Comparison of ENCODE assay signal across 23 cellular contexts in genomic region chr2:162636206-162636728, GRCh38.
DNase-seq lines count a peak whose midpoint lies in the region; ATAC-seq and TF ChIP-seq lines count a peak whose summit lies in the region.
"Had no signal": no experiment of that assay in that cellular context is flagged by ENCODE, and none has a peak within 500 bp of the region (broad histone marks: within the 10 kb centered on the region; RNA-seq: fewer than 3 reads in every experiment).

No MANE protein-coding gene starts in this region.

- DNase-seq in G401 (ENCODE audit: low spot score) (peak; percentile 85), MG63 (peak; percentile 38), left lobe of liver (ENCODE audit: low spot score) (peak; percentile 46), glomerular visceral epithelial cell (ENCODE audit: extremely low spot score) (no peak), GM19238 (ENCODE audit: insufficient read length, low spot score) (no peak), GM10248 (ENCODE audit: extremely low spot score) (no peak)
- no peak for DNase-seq in activated effector memory CD4-positive, alpha-beta T cell treated with Interleukin-2 at 50 U/mL for 16 hours
- DNase-seq: activated CD4-positive, alpha-beta T cell treated with anti-CD3 and anti-CD28 coated beads, Interleukin-2, amount 10 ng/mL, durations not matched to agents 24 days and 14 days; CD8-positive, alpha-beta memory T cell; Kasumi-1; MV-4-11; NCI-H345; NCI-H774; psoas muscle; stimulated activated CD4-positive, alpha-beta T cell treated with anti-CD3 and anti-CD28 coated beads, Interleukin-15, amount 100 ng/mL, for 24 hours; stimulated activated CD4-positive, alpha-beta T cell treated with anti-CD3 and anti-CD28 coated beads, Interleukin-4, amount 100 ng/mL, for 4 hours; T-cell; upper lobe of right lung had no signal

- no peaks in the 10 kb centered on the region for H3K27me3 ChIP-seq in MG63
- H3K27me3 ChIP-seq: cardiac muscle cell, upper lobe of right lung had no signal

- peak overlapping the region in 2 of 5 experiments; percentile 67 to 75 for H3K4me3 Mint-ChIP-seq in brain
- H3K4me3 Mint-ChIP-seq: activated CD4-positive, alpha-beta T cell treated with anti-CD3 and anti-CD28 coated beads, Interleukin-2, amount 10 ng/mL, durations not matched to agents 24 days and 14 days; CD8-positive, alpha-beta memory T cell; T-cell had no signal

- peak overlapping the region in 4 of 5 experiments; percentile 44 to 92 (median 66) for H3K27ac Mint-ChIP-seq in brain
- H3K27ac Mint-ChIP-seq: activated CD4-positive, alpha-beta T cell treated with anti-CD3 and anti-CD28 coated beads, Interleukin-2, amount 10 ng/mL, durations not matched to agents 24 days and 14 days; activated naive CD4-positive, alpha-beta T cell treated with anti-CD3 and anti-CD28 coated beads, Interleukin-2, amount 50 U/mL, for 72 hours; CD8-positive, alpha-beta memory T cell; T-cell had no signal

- in situ Hi-C loops in G401 (cut with HindIII; ENCODE audit: low sequenced_read_pairs) = no loop called here

- no peak overlapping the region for H3K4me3 ChIP-seq in MG63
- H3K4me3 ChIP-seq: cardiac muscle cell, GM12878, psoas muscle, upper lobe of right lung had no signal

- no peaks in the 10 kb centered on the region for H3K36me3 Mint-ChIP-seq in brain
- H3K36me3 Mint-ChIP-seq: activated naive CD4-positive, alpha-beta T cell treated with anti-CD3 and anti-CD28 coated beads, Interleukin-2, amount 50 U/mL, for 72 hours; CD8-positive, alpha-beta memory T cell; T-cell had no signal

- POLR2A ChIA-PET in GM10248 (lab: Yijun Ruan, JAX) = no interaction called here

- peaks cover 0 to 3% (median 0%) of the 10 kb centered on the region in 5 experiments for H3K9me3 Mint-ChIP-seq in brain
- H3K9me3 Mint-ChIP-seq: activated CD4-positive, alpha-beta T cell treated with anti-CD3 and anti-CD28 coated beads, Interleukin-2, amount 10 ng/mL, durations not matched to agents 24 days and 14 days; activated naive CD4-positive, alpha-beta T cell treated with anti-CD3 and anti-CD28 coated beads, Interleukin-2, amount 50 U/mL, for 72 hours had no signal

- peak; percentile 96 for ATAC-seq in left lobe of liver
- ATAC-seq: activated naive CD4-positive, alpha-beta T cell treated with anti-CD3 and anti-CD28 coated beads, Interleukin-2, amount 50 U/mL, for 72 hours; esophagus mucosa; GM12878; psoas muscle; T-cell; upper lobe of right lung had no signal

- H3K9me3 ChIP-seq in MG63 = no peaks in the 10 kb centered on the region
- H3K9me3 ChIP-seq: upper lobe of right lung had no signal

- CTCF ChIA-PET in GM10248 (lab: Yijun Ruan, JAX) = no interaction called here

- H3K27me3 Mint-ChIP-seq in brain = no peaks in the 10 kb centered on the region
- H3K27me3 Mint-ChIP-seq: activated CD4-positive, alpha-beta T cell treated with anti-CD3 and anti-CD28 coated beads, Interleukin-2, amount 10 ng/mL, durations not matched to agents 24 days and 14 days; CD8-positive, alpha-beta memory T cell; T-cell had no signal

- H3K4me1 Mint-ChIP-seq in brain = peaks cover 21% of the 10 kb centered on the region
- H3K4me1 Mint-ChIP-seq: activated CD4-positive, alpha-beta T cell treated with anti-CD3 and anti-CD28 coated beads, Interleukin-2, amount 10 ng/mL, durations not matched to agents 24 days and 14 days; CD8-positive, alpha-beta memory T cell; T-cell had no signal

- H3K36me3 ChIP-seq in MG63 = no peaks in the 10 kb centered on the region
- H3K36me3 ChIP-seq: cardiac muscle cell, upper lobe of right lung had no signal

- TF ChIP-seq CTCF in brain (conservative IDR thresholded peaks at IDR 0.05) = no peak
- no peak for TF ChIP-seq CTCF in GM10248 (IDR thresholded peaks at IDR 0.05; ENCODE audit: control extremely low read depth, extremely low read depth, low read depth, missing control alignments)

Comparison
In these comparisons a context has a peak if more than half of its experiments do, and no peak if none do; other contexts are left out.
1. DNase-seq: peak in G401 (single experiment), MG63 (single experiment) and left lobe of liver (single experiment); none in glomerular visceral epithelial cell (single experiment), GM19238 (single experiment), activated effector memory CD4-positive, alpha-beta T cell treated with Interleukin-2 at 50 U/mL for 16 hours (single experiment) and GM10248 (single experiment).